In genomic region chr16:5010576-5011329, GRCh38 we compare ENCODE assay signal across 1 cellular context.
TF ChIP-seq lines count a peak whose summit lies in the region.

No MANE protein-coding gene starts in this region.

TF ChIP-seq in WTC11, 78 proteins besides CTCF, POLR2A, EP300 and RAD21 (continued from another document):
- TF ChIP-seq PRDM15 (CRISPR knock-in tag; IDR thresholded peaks at IDR 0.05) (no peak), USF1 (CRISPR knock-in tag; IDR thresholded peaks at IDR 0.05) (peak; percentile 80), ZNF263 (CRISPR knock-in tag; IDR thresholded peaks at IDR 0.05; ENCODE audit: low read depth) (no peak), USF2 (CRISPR knock-in tag; IDR thresholded peaks at IDR 0.05) (peak; percentile 74), SMAD4 (CRISPR knock-in tag; IDR thresholded peaks at IDR 0.05) (no peak), MAX (CRISPR knock-in tag; IDR thresholded peaks at IDR 0.05) (0 out of 2 replicates have a peak, but pooled peaks have one; percentile 48)
